ENCODE assay signal across 9 cellular contexts in the genomic region with DNA sequence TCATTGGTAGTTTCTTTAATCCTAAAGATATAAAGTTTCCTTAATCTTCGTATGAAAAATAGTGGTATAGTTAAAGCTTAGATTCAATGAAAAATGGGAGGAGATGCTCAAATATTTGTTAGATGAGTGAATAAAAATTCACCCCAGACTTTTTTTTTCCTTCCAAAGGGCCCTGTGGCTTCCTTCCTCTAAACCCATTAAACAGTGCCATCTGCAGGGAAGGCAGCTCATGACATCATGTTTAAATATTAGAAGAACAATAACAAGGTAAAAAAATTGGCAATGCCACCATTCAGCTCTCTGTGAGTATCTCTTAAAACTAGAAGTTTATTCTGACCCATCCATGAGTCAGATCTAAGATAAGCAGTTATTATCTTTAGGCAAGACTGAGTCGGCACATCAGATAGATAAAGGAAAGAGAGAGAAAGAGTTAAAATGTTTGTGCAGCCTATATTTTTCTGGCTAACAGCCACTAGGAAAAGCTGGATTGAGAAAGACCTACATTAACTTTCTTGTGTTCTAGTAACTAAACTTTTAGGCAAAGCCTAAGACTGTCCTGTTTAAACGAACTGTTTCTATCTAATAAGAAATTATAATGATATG. TPM values are rescaled to one million over a fixed set of nuclear protein-coding genes. Genes with fewer than 3 reads are reported as not detected.
DNase-seq lines count a peak whose midpoint lies in the region; FAIRE-seq and TF ChIP-seq lines count a peak whose summit lies in the region.
"Had no signal": no experiment of that assay in that cellular context is flagged by ENCODE, and none has a peak within 500 bp of the region (broad histone marks: within the 10 kb centered on the region; RNA-seq: fewer than 3 reads in every experiment).

No MANE protein-coding gene starts in this region.

- H3K23me2 ChIP-seq in H1 (ENCODE audit: low read depth, low read length) = no peaks in the 10 kb centered on the region

- H4K20me1 ChIP-seq in H1 (replicated peaks in 1 of 2; ENCODE audit: control insufficient read depth in 1 of 2, insufficient read depth in 2 of 2, low read length in 2 of 2) = no peaks in the 10 kb centered on the region

- no peak overlapping the region for H3K4ac ChIP-seq in H1 (replicated peaks; ENCODE audit: insufficient read length, low read depth, low read length)

- TF ChIP-seq EP300 in H1 (IDR thresholded peaks at IDR 0.05; ENCODE audit: borderline replicate concordance in 1 of 2, low read depth in 2 of 2, low read length in 2 of 2) = no peak

- no peaks in the 10 kb centered on the region for H3K27me3 ChIP-seq in H1 (replicated peaks in 1 of 4; ENCODE audit: control insufficient read depth in 3 of 4, extremely low read depth in 1 of 4, insufficient read depth in 3 of 4, low read length in 3 of 4)

- H3K4me3 ChIP-seq in GM12875 (ENCODE audit: low read depth, low read length) = no peak overlapping the region
- H3K4me3 ChIP-seq in H1 (ENCODE audit: extremely low read depth in 1 of 4, insufficient read depth in 2 of 4, low read depth in 3 of 4, low read length in 4 of 4) = no peak overlapping the region

- no peak overlapping the region for H3K56ac ChIP-seq in H1 (replicated peaks; ENCODE audit: insufficient read length, low read depth, low read length)

- H4K5ac ChIP-seq in H1 (ENCODE audit: insufficient read length, low read depth, low read length) = no peak overlapping the region

- DNase-seq in Ammon's horn (ENCODE audit: low spot score) = peak; percentile 7
- peak; percentile 56 for DNase-seq in NOMO-1 treated with DMSO at 0.1 percent for 48 hours (lab: John Stamatoyannopoulos, UW; ENCODE audit: unreplicated experiment)
- DNase-seq in H1 (ENCODE audit: low read depth in 1 of 2, low spot score in 2 of 2) = peak in 1 of 2 experiments; percentile 55
- peak; percentile 14 for DNase-seq in pons (ENCODE audit: low spot score)
- DNase-seq in posterior cingulate gyrus = no peak
- DNase-seq in NCI-H2107 treated with DMSO at 0.1 percent for 48 hours (lab: John Stamatoyannopoulos, UW; ENCODE audit: unreplicated experiment) = no peak
- no peak for DNase-seq in H54 (ENCODE audit: insufficient read length, low spot score)

- no peak overlapping the region for H3K23ac ChIP-seq in H1 (ENCODE audit: insufficient read length)

- no peak overlapping the region for H3K14ac ChIP-seq in H1 (ENCODE audit: insufficient read length)

- no peaks in the 10 kb centered on the region for H3K79me1 ChIP-seq in H1 (ENCODE audit: low read depth, low read length)

- WGBS in H1 (ENCODE audit: extremely low coverage in 1 of 2, insufficient coverage in 1 of 2, insufficient read length in 1 of 2, insufficient replicate concordance in 2 of 2, low coverage in 1 of 2, low lambda C conversion rate in 2 of 2, missing lambda C conversion rate in 1 of 2), 2 experiments = 46% methylated on average over 3 of the region's 3 CpGs; no CpG with 5 or more reads in 1 of the 2 experiments

- no peak overlapping the region for H4K91ac ChIP-seq in H1 (replicated peaks; ENCODE audit: insufficient read length, low read length)

- no peak overlapping the region for H2BK12ac ChIP-seq in H1 (ENCODE audit: low read depth, low read length)

- no peaks in the 10 kb centered on the region for H3K4me1 ChIP-seq in H1 (replicated peaks in 1 of 4; ENCODE audit: control insufficient read depth in 3 of 4, insufficient read depth in 4 of 4, low read length in 3 of 4)

- H3K9ac ChIP-seq in H1 (replicated peaks in 1 of 4; ENCODE audit: extremely low read depth in 1 of 4, low read depth in 3 of 4, low read length in 3 of 4) = no peak overlapping the region

- H3K36me3 ChIP-seq in H1 (ENCODE audit: control insufficient read depth in 2 of 4, insufficient read depth in 4 of 4, low read length in 3 of 4) = no peaks in the 10 kb centered on the region

- no peak overlapping the region for H2BK20ac ChIP-seq in H1 (ENCODE audit: low read length)

- no peak overlapping the region for H2AK5ac ChIP-seq in H1 (ENCODE audit: low read depth, low read length)

- POLR2A ChIA-PET in H1 (lab: Charles Lee; ENCODE audit: partially characterized antibody) = interaction anchor here (0.8 to 1.4 kb wide), 3 partner anchors 109 to 164 kb away, joined by 3 to 4 read pairs (median 3); a partner anchor contains a TSS

- no peak overlapping the region for H3K27ac ChIP-seq in H1 (ENCODE audit: low read depth, low read length)

- no peak overlapping the region for H2BK5ac ChIP-seq in H1 (ENCODE audit: low read depth, low read length)

- CTCF ChIA-PET in H1 (lab: Charles Lee; ENCODE audit: partially characterized antibody) = interaction anchor here (0.7 to 3.4 kb wide), 35 partner anchors 9 to 718 kb away, joined by 3 to 29 read pairs (median 5); a partner anchor contains a TSS

- H2AFZ ChIP-seq in H1 (ENCODE audit: low read length) = no peak overlapping the region

- H3K4me2 ChIP-seq in H1 (ENCODE audit: insufficient read depth in 1 of 2, low read depth in 2 of 2, low read length in 2 of 2) = no peak overlapping the region

- intact Hi-C loops in posterior cingulate gyrus (cut with DNase I) = no loop called here

- H2BK15ac ChIP-seq in H1 (ENCODE audit: low read length) = no peak overlapping the region

- peak; percentile 21; the same call in 1 of the 2 replicates for TF ChIP-seq CTCF in GM12875 (IDR thresholded peaks at IDR 0.05; ENCODE audit: borderline replicate concordance, insufficient read depth, low read depth, low read length)
- peak in 2 of 3 experiments; percentile 54 to 66; a peak in 3 of 4 replicates for TF ChIP-seq CTCF in H1 (IDR thresholded peaks at IDR 0.05; ENCODE audit: control extremely low read depth in 1 of 3, insufficient read depth in 1 of 3, low read depth in 1 of 3, low read length in 3 of 3)

- peak; percentile 80 to 88 for TF ChIP-seq RAD21 in H1 (IDR thresholded peaks at IDR 0.05 in 1 of 2, conservative IDR thresholded peaks at IDR 0.05 in 1 of 2; ENCODE audit: low read depth in 2 of 2, low read length in 2 of 2)

- H3K9me3 ChIP-seq in H1 (ENCODE audit: insufficient read depth in 2 of 2, low read depth in 1 of 2, low read length in 1 of 2) = peaks cover 20 to 28% of the 10 kb centered on the region in 2 experiments

- H3K79me2 ChIP-seq in H1 (ENCODE audit: control insufficient read depth in 1 of 2, insufficient read depth in 2 of 2, low read length in 2 of 2) = no peaks in the 10 kb centered on the region

- TF ChIP-seq POLR2A in H1 (IDR thresholded peaks at IDR 0.05; ENCODE audit: control extremely low read depth in 1 of 2, low read depth in 2 of 2, low read length in 2 of 2) (no peak), H54 (IDR thresholded peaks at IDR 0.05; ENCODE audit: low read depth, low read length) (no peak)

- peak; percentile 32 for FAIRE-seq in H1 (lab: Jason Lieb, UNC)
- no peak for FAIRE-seq in H54 (lab: Jason Lieb, UNC)

- H4K8ac ChIP-seq in H1 (ENCODE audit: extremely low read depth, insufficient read depth, low read length) = no peak overlapping the region

- H3K18ac ChIP-seq in H1 (ENCODE audit: extremely low read depth, low read length) = no peak overlapping the region

- H2BK120ac ChIP-seq in H1 (replicated peaks; ENCODE audit: low read depth, low read length) = no peak overlapping the region

TF ChIP-seq in H1, 55 proteins besides CTCF, POLR2A, EP300 and RAD21:
- no peak for TF ChIP-seq GTF2F1 (IDR thresholded peaks at IDR 0.05; ENCODE audit: borderline replicate concordance, low read depth, low read length)
- no peak for TF ChIP-seq GABPA (IDR thresholded peaks at IDR 0.05; ENCODE audit: borderline replicate concordance, insufficient read depth, low read length)
- no peak for TF ChIP-seq JUND (IDR thresholded peaks at IDR 0.05; ENCODE audit: low read length)
- TF ChIP-seq SIN3A (conservative IDR thresholded peaks at IDR 0.05 in 1 of 2, IDR thresholded peaks at IDR 0.05 in 1 of 2; ENCODE audit: low read depth in 1 of 2, low read length in 2 of 2) = no peak

RNA-seq across cellular contexts. Expression of a gene that starts 19.1 kb away (rescaled TPM):
- not detected in 2 replicates for total RNA-seq in H1 (2021; fragmentation: NEBNext Ultra II Directional; extraction: Animal tissue kit (Norgen Biotek cat#: 25700))
- not detected in 2 replicates for polyA plus RNA-seq in H1 (2011; rRNA removed)
- not detected for polyA plus RNA-seq in H1 (2011; cell fraction: cytosol; rRNA removed)
- polyA plus RNA-seq in H1 (2011; cell fraction: nucleus; rRNA removed) = not detected
- not detected in 4 replicates for polyA plus RNA-seq in H1 (2012, experiment 1 of 2)
- not detected for polyA plus RNA-seq in H1 (2012, experiment 2 of 2)
- polyA plus RNA-seq in H1 (2013, experiment 1 of 2) = 0.12 TPM
- polyA plus RNA-seq in H1 (2013, experiment 2 of 2) = not detected
- not detected in 2 replicates for polyA minus RNA-seq in H1 (2011; rRNA and poly(A)+ RNA removed)
- polyA minus RNA-seq in H1 (2011; cell fraction: cytosol; rRNA and poly(A)+ RNA removed) = not detected
- polyA minus RNA-seq in H1 (2011; cell fraction: nucleus; rRNA and poly(A)+ RNA removed) = not detected
- polyA plus RNA-seq: IgD-negative memory B cell had no signal

RNA-seq across cellular contexts. Expression of a gene that starts 40.5 kb away (rescaled TPM):
- total RNA-seq in H1 (2021; fragmentation: NEBNext Ultra II Directional; extraction: Animal tissue kit (Norgen Biotek cat#: 25700)) = not detected in 2 replicates
- not detected in 2 replicates for polyA plus RNA-seq in H1 (2011; rRNA removed)
- not detected for polyA plus RNA-seq in H1 (2011; cell fraction: cytosol; rRNA removed)
- not detected for polyA plus RNA-seq in H1 (2011; cell fraction: nucleus; rRNA removed)
- not detected in 4 replicates for polyA plus RNA-seq in H1 (2012, experiment 1 of 2)
- polyA plus RNA-seq in H1 (2012, experiment 2 of 2) = not detected
- 0.12 TPM for polyA plus RNA-seq in H1 (2013, experiment 1 of 2)
- not detected for polyA plus RNA-seq in H1 (2013, experiment 2 of 2)
- not detected in 2 replicates for polyA minus RNA-seq in H1 (2011; rRNA and poly(A)+ RNA removed)
- not detected for polyA minus RNA-seq in H1 (2011; cell fraction: cytosol; rRNA and poly(A)+ RNA removed)
- polyA minus RNA-seq in H1 (2011; cell fraction: nucleus; rRNA and poly(A)+ RNA removed) = not detected
- polyA plus RNA-seq: IgD-negative memory B cell had no signal

RNA-seq across cellular contexts. Expression of a gene that starts 44.7 kb away (rescaled TPM):
- total RNA-seq in H1 (2021; fragmentation: NEBNext Ultra II Directional; extraction: Animal tissue kit (Norgen Biotek cat#: 25700)) = not detected in 2 replicates
- not detected in 2 replicates for polyA plus RNA-seq in H1 (2011; rRNA removed)
- polyA plus RNA-seq in H1 (2011; cell fraction: cytosol; rRNA removed) = not detected
- polyA plus RNA-seq in H1 (2011; cell fraction: nucleus; rRNA removed) = not detected
- polyA plus RNA-seq in H1 (2012, experiment 1 of 2) = not detected in 4 replicates
- not detected for polyA plus RNA-seq in H1 (2012, experiment 2 of 2)
- not detected for polyA plus RNA-seq in H1 (2013, experiment 1 of 2)
- polyA plus RNA-seq in H1 (2013, experiment 2 of 2) = not detected
- polyA minus RNA-seq in H1 (2011; rRNA and poly(A)+ RNA removed) = not detected in 2 replicates
- not detected for polyA minus RNA-seq in H1 (2011; cell fraction: cytosol; rRNA and poly(A)+ RNA removed)
- polyA minus RNA-seq in H1 (2011; cell fraction: nucleus; rRNA and poly(A)+ RNA removed) = not detected
- polyA plus RNA-seq: IgD-negative memory B cell had no signal

RNA-seq across cellular contexts. Expression of a gene that starts 52.8 kb away (rescaled TPM):
- total RNA-seq in H1 (2021; fragmentation: NEBNext Ultra II Directional; extraction: Animal tissue kit (Norgen Biotek cat#: 25700)) = not detected in 2 replicates
- polyA plus RNA-seq in H1 (2011; rRNA removed) = not detected in 2 replicates
- not detected for polyA plus RNA-seq in H1 (2011; cell fraction: cytosol; rRNA removed)
- not detected for polyA plus RNA-seq in H1 (2011; cell fraction: nucleus; rRNA removed)
- not detected in 4 replicates for polyA plus RNA-seq in H1 (2012, experiment 1 of 2)
- polyA plus RNA-seq in H1 (2012, experiment 2 of 2) = not detected
- polyA plus RNA-seq in H1 (2013, experiment 1 of 2) = not detected
- polyA plus RNA-seq in H1 (2013, experiment 2 of 2) = not detected
- polyA minus RNA-seq in H1 (2011; rRNA and poly(A)+ RNA removed) = not detected in 2 replicates
- not detected for polyA minus RNA-seq in H1 (2011; cell fraction: cytosol; rRNA and poly(A)+ RNA removed)
- not detected for polyA minus RNA-seq in H1 (2011; cell fraction: nucleus; rRNA and poly(A)+ RNA removed)
- polyA plus RNA-seq: IgD-negative memory B cell had no signal

Comparison
In these comparisons a context has a peak if more than half of its experiments do, and no peak if none do; other contexts are left out.
1. DNase-seq: peak in Ammon's horn (single experiment), NOMO-1 treated with DMSO at 0.1 percent for 48 hours (single experiment) and pons (single experiment); none in posterior cingulate gyrus (0 of 10), NCI-H2107 treated with DMSO at 0.1 percent for 48 hours (single experiment) and H54 (single experiment).